ENCODE assay signal across 2 cellular contexts in the genomic region with DNA sequence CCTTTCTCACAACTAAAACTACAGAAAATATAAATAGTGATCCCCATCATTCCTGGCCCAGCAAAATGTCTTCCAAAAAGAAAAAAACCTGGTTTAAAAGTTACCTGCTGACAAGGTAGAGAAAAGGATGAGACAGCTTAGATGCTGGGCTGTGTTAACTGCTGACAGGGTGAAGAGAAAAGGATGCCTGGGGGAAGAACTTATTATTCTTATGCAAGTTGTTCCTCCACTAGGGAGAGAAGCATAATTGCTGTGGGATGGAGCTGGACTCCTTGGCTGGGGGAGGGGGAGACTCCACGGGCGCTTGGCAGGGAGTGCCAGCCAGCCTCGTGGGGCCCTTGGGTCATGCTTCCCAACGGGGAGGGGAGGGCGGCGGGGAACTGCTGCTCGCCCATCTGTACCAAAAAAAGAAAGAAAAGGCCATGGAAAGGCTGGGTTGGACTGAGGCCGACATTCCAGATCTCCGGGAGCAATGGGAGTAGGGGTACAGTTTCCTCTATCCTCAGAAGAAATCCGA.
TF ChIP-seq lines count a peak whose summit lies in the region.

No MANE protein-coding gene starts in this region.

TF ChIP-seq in SK-N-SH, 30 proteins besides CTCF, POLR2A, EP300 and RAD21 (continued from another document):
- TF ChIP-seq, protein P1, sequence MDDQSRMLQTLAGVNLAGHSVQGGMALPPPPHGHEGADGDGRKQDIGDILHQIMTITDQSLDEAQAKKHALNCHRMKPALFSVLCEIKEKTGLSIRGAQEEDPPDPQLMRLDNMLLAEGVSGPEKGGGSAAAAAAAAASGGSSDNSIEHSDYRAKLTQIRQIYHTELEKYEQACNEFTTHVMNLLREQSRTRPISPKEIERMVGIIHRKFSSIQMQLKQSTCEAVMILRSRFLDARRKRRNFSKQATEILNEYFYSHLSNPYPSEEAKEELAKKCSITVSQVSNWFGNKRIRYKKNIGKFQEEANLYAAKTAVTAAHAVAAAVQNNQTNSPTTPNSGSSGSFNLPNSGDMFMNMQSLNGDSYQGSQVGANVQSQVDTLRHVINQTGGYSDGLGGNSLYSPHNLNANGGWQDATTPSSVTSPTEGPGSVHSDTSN (IDR thresholded peaks at IDR 0.05): no peak
- TF ChIP-seq GABPA (IDR thresholded peaks at IDR 0.05; ENCODE audit: low read depth): no peak
- TF ChIP-seq, protein P2, sequence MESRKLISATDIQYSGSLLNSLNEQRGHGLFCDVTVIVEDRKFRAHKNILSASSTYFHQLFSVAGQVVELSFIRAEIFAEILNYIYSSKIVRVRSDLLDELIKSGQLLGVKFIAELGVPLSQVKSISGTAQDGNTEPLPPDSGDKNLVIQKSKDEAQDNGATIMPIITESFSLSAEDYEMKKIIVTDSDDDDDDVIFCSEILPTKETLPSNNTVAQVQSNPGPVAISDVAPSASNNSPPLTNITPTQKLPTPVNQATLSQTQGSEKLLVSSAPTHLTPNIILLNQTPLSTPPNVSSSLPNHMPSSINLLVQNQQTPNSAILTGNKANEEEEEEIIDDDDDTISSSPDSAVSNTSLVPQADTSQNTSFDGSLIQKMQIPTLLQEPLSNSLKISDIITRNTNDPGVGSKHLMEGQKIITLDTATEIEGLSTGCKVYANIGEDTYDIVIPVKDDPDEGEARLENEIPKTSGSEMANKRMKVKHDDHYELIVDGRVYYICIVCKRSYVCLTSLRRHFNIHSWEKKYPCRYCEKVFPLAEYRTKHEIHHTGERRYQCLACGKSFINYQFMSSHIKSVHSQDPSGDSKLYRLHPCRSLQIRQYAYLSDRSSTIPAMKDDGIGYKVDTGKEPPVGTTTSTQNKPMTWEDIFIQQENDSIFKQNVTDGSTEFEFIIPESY (IDR thresholded peaks at IDR 0.05; ENCODE audit: borderline replicate concordance, low read depth): no peak
- TF ChIP-seq MEF2A (IDR thresholded peaks at IDR 0.05; ENCODE audit: borderline replicate concordance, low read depth): no peak
- TF ChIP-seq, protein P3, sequence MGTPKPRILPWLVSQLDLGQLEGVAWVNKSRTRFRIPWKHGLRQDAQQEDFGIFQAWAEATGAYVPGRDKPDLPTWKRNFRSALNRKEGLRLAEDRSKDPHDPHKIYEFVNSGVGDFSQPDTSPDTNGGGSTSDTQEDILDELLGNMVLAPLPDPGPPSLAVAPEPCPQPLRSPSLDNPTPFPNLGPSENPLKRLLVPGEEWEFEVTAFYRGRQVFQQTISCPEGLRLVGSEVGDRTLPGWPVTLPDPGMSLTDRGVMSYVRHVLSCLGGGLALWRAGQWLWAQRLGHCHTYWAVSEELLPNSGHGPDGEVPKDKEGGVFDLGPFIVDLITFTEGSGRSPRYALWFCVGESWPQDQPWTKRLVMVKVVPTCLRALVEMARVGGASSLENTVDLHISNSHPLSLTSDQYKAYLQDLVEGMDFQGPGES (IDR thresholded peaks at IDR 0.05; ENCODE audit: low read depth, low read length): no peak
- TF ChIP-seq FOXM1 (IDR thresholded peaks at IDR 0.05; ENCODE audit: low read depth): no peak
- no peak for TF ChIP-seq TCF12 (IDR thresholded peaks at IDR 0.05)
- no peak for TF ChIP-seq RCOR1 (IDR thresholded peaks at IDR 0.05; ENCODE audit: low read length)
- TF ChIP-seq GATA2 (CRISPR knock-in tag; IDR thresholded peaks at IDR 0.05): no peak
- TF ChIP-seq TAF1 (IDR thresholded peaks at IDR 0.05; ENCODE audit: borderline replicate concordance, low read depth, low read length): no peak
- no peak for TF ChIP-seq ELF1 (IDR thresholded peaks at IDR 0.05)

TF ChIP-seq in SK-N-SH treated with all-trans-retinoic acid at 6 μM for 48 hours, 23 proteins besides CTCF, POLR2A, EP300 and RAD21 (continued from another document):
- TF ChIP-seq PPARA (CRISPR knock-in tag; IDR thresholded peaks at IDR 0.05; ENCODE audit: borderline replicate concordance): no peak
- TF ChIP-seq ZNF8 (CRISPR knock-in tag; IDR thresholded peaks at IDR 0.05): no peak
- no peak for TF ChIP-seq TCF4 (CRISPR knock-in tag; IDR thresholded peaks at IDR 0.05; ENCODE audit: borderline replicate concordance)
- TF ChIP-seq ARNTL (CRISPR knock-in tag; IDR thresholded peaks at IDR 0.05; ENCODE audit: borderline replicate concordance, low read depth): no peak
- TF ChIP-seq ESRRG (CRISPR knock-in tag; IDR thresholded peaks at IDR 0.05): no peak
- no peak for TF ChIP-seq BACH2 (CRISPR knock-in tag; IDR thresholded peaks at IDR 0.05; ENCODE audit: borderline replicate concordance)
- TF ChIP-seq ISL1 (CRISPR knock-in tag; IDR thresholded peaks at IDR 0.05): no peak
- TF ChIP-seq, protein P4, sequence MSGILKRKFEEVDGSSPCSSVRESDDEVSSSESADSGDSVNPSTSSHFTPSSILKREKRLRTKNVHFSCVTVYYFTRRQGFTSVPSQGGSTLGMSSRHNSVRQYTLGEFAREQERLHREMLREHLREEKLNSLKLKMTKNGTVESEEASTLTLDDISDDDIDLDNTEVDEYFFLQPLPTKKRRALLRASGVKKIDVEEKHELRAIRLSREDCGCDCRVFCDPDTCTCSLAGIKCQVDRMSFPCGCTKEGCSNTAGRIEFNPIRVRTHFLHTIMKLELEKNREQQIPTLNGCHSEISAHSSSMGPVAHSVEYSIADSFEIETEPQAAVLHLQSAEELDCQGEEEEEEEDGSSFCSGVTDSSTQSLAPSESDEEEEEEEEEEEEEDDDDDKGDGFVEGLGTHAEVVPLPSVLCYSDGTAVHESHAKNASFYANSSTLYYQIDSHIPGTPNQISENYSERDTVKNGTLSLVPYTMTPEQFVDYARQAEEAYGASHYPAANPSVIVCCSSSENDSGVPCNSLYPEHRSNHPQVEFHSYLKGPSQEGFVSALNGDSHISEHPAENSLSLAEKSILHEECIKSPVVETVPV (CRISPR knock-in tag; IDR thresholded peaks at IDR 0.05): no peak
- no peak for TF ChIP-seq SNAI2 (CRISPR knock-in tag; IDR thresholded peaks at IDR 0.05)
- TF ChIP-seq RARB (CRISPR knock-in tag; IDR thresholded peaks at IDR 0.05): no peak
- no peak for TF ChIP-seq ZFP3 (CRISPR knock-in tag; IDR thresholded peaks at IDR 0.05)
- no peak for TF ChIP-seq ZNF565 (CRISPR knock-in tag; conservative IDR thresholded peaks at IDR 0.05; ENCODE audit: low read depth)
- TF ChIP-seq, protein P5, sequence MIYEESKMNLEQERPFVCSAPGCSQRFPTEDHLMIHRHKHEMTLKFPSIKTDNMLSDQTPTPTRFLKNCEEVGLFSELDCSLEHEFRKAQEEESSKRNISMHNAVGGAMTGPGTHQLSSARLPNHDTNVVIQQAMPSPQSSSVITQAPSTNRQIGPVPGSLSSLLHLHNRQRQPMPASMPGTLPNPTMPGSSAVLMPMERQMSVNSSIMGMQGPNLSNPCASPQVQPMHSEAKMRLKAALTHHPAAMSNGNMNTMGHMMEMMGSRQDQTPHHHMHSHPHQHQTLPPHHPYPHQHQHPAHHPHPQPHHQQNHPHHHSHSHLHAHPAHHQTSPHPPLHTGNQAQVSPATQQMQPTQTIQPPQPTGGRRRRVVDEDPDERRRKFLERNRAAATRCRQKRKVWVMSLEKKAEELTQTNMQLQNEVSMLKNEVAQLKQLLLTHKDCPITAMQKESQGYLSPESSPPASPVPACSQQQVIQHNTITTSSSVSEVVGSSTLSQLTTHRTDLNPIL (CRISPR knock-in tag; IDR thresholded peaks at IDR 0.05; ENCODE audit: low read depth): no peak
- TF ChIP-seq, protein P6, sequence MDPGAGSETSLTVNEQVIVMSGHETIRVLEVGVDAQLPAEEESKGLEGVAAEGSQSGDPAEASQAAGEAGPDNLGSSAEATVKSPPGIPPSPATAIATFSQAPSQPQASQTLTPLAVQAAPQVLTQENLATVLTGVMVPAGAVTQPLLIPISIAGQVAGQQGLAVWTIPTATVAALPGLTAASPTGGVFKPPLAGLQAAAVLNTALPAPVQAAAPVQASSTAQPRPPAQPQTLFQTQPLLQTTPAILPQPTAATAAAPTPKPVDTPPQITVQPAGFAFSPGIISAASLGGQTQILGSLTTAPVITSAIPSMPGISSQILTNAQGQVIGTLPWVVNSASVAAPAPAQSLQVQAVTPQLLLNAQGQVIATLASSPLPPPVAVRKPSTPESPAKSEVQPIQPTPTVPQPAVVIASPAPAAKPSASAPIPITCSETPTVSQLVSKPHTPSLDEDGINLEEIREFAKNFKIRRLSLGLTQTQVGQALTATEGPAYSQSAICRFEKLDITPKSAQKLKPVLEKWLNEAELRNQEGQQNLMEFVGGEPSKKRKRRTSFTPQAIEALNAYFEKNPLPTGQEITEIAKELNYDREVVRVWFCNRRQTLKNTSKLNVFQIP (CRISPR knock-in tag; IDR thresholded peaks at IDR 0.05; ENCODE audit: borderline replicate concordance, low read depth): no peak
- TF ChIP-seq ZFP30 (CRISPR knock-in tag; IDR thresholded peaks at IDR 0.05): no peak
- no peak for TF ChIP-seq ZC3H10 (CRISPR knock-in tag; IDR thresholded peaks at IDR 0.05)
- no peak for TF ChIP-seq TOX (CRISPR knock-in tag; IDR thresholded peaks at IDR 0.05; ENCODE audit: borderline replicate concordance)
- TF ChIP-seq, protein P7, sequence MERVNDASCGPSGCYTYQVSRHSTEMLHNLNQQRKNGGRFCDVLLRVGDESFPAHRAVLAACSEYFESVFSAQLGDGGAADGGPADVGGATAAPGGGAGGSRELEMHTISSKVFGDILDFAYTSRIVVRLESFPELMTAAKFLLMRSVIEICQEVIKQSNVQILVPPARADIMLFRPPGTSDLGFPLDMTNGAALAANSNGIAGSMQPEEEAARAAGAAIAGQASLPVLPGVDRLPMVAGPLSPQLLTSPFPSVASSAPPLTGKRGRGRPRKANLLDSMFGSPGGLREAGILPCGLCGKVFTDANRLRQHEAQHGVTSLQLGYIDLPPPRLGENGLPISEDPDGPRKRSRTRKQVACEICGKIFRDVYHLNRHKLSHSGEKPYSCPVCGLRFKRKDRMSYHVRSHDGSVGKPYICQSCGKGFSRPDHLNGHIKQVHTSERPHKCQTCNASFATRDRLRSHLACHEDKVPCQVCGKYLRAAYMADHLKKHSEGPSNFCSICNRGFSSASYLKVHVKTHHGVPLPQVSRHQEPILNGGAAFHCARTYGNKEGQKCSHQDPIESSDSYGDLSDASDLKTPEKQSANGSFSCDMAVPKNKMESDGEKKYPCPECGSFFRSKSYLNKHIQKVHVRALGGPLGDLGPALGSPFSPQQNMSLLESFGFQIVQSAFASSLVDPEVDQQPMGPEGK (CRISPR knock-in tag; IDR thresholded peaks at IDR 0.05; ENCODE audit: borderline replicate concordance): no peak
- TF ChIP-seq, protein P8, sequence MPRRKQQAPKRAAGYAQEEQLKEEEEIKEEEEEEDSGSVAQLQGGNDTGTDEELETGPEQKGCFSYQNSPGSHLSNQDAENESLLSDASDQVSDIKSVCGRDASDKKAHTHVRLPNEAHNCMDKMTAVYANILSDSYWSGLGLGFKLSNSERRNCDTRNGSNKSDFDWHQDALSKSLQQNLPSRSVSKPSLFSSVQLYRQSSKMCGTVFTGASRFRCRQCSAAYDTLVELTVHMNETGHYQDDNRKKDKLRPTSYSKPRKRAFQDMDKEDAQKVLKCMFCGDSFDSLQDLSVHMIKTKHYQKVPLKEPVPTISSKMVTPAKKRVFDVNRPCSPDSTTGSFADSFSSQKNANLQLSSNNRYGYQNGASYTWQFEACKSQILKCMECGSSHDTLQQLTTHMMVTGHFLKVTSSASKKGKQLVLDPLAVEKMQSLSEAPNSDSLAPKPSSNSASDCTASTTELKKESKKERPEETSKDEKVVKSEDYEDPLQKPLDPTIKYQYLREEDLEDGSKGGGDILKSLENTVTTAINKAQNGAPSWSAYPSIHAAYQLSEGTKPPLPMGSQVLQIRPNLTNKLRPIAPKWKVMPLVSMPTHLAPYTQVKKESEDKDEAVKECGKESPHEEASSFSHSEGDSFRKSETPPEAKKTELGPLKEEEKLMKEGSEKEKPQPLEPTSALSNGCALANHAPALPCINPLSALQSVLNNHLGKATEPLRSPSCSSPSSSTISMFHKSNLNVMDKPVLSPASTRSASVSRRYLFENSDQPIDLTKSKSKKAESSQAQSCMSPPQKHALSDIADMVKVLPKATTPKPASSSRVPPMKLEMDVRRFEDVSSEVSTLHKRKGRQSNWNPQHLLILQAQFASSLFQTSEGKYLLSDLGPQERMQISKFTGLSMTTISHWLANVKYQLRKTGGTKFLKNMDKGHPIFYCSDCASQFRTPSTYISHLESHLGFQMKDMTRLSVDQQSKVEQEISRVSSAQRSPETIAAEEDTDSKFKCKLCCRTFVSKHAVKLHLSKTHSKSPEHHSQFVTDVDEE (CRISPR knock-in tag; IDR thresholded peaks at IDR 0.05): no peak
